In the genomic region with DNA sequence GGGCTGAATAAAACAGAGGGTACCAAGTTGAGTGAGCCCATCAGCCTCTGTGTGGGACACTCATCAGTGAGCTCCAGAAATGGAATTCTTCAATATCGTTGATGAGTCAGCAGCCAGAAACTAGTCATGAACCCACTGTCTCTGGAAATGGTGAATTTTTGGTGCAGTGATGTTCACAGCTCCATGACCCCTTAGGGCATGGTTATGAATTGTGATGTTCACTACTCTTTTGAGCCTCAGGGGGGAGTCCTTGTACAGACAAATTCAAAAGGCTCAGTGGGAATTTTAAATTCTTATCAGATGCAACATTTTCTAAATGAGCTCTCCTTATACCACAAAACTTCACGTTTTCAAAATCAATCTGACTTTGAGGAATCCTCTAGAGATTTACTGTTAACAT, we compare ENCODE assay signal across 8 cellular contexts.
DNase-seq lines count a peak whose midpoint lies in the region; ATAC-seq and FAIRE-seq lines count a peak whose summit lies in the region.

No MANE protein-coding gene starts in this region.

- FAIRE-seq in urothelium cell line (lab: Jason Lieb, UNC): no peak

- DNase-seq in GM03348 (ENCODE audit: low spot score): peak; percentile 81
- peak; percentile 27 for DNase-seq in RPMI8226
- DNase-seq in globus pallidus (ENCODE audit: low spot score): peak; percentile 41
- DNase-seq in urothelium cell line (ENCODE audit: low spot score): peak; percentile 47
- no peak for DNase-seq in NCI-H1436 treated with DMSO at 0.1 percent for 48 hours (lab: John Stamatoyannopoulos, UW)
- DNase-seq in central memory CD4-positive, alpha-beta T cell: no peak
- DNase-seq in activated CD4-positive, alpha-beta T cell treated with anti-CD3 and anti-CD28 coated beads for 48 hours: no peak

- peak; percentile 56 for ATAC-seq in HG03469 (IDR thresholded peaks at IDR 0.05; ENCODE audit: unreplicated experiment)

Comparison
In these comparisons a context has a peak if more than half of its experiments do, and no peak if none do; other contexts are left out.
1. DNase-seq: peak in GM03348 (single experiment), RPMI8226 (single experiment), globus pallidus (single experiment) and urothelium cell line (single experiment); none in NCI-H1436 treated with DMSO at 0.1 percent for 48 hours (single experiment), central memory CD4-positive, alpha-beta T cell (single experiment) and activated CD4-positive, alpha-beta T cell treated with anti-CD3 and anti-CD28 coated beads for 48 hours (single experiment).